9 cellular contexts compared by ENCODE assay signal in genomic region chr5:65767565-65767964, GRCh38.
"Had no signal": no experiment of that assay in that cellular context is flagged by ENCODE, and none has a peak within 500 bp of the region (broad histone marks: within the 10 kb centered on the region; RNA-seq: fewer than 3 reads in every experiment).

No MANE protein-coding gene starts in this region.

- H3K9ac ChIP-seq: GM23248 had no signal

- H3K36me3 ChIP-seq: HAP-1 had no signal

- H3K27ac ChIP-seq: GM23248, HL-60 had no signal

- H3K4me3 ChIP-seq: GM23248, HAP-1, K562 had no signal

- H3K4me3 Mint-ChIP-seq: HFFc6 had no signal

- DNase-seq: GM23248, GOT3, H7, HFFc6, IMR-90 had no signal

- ATAC-seq: HCT116, K562 had no signal

- H3K4me1 ChIP-seq: HAP-1 had no signal
